8 cellular contexts compared by ENCODE assay signal in the genomic region with DNA sequence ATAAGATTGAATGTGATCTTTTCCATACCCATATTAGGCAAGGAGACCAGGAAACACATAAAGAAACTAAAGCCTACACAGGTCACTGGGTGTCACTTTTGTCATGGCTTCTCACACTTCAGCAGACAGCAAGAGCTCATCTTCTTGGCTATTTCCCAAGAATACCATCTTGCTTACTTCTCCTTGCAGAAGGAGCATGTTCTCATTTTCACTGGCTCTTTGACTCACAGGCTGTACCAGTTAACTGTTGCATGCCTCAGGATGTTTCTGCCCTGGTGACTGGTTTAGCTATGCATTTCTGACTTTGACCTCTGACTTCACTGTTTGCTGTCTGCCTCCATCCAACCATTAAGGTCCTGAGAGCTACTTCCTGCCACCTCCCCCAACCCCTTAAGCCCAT. TPM values are rescaled to one million over a fixed set of nuclear protein-coding genes. Genes with fewer than 3 reads are reported as not detected.
DNase-seq lines count a peak whose midpoint lies in the region; ATAC-seq, FAIRE-seq and TF ChIP-seq lines count a peak whose summit lies in the region.

No MANE protein-coding gene starts in this region.

- FAIRE-seq in GM19239 (lab: Jason Lieb, UNC) (no peak), GM12891 (lab: Jason Lieb, UNC) (no peak)

- H3K27ac Mint-ChIP-seq in stimulated activated naive B cell treated with anti-CD40 and anti-IgM and Interleukin-4, amounts not matched to agents 10 μg/mL and 1 μg/mL and 100 μg/mL, for 72 hours = peak overlapping the region; percentile 75

- H3K9me3 Mint-ChIP-seq in stimulated activated naive B cell treated with anti-CD40 and anti-IgM and Interleukin-4, amounts not matched to agents 10 μg/mL and 1 μg/mL and 100 μg/mL, for 72 hours = peaks cover 10 to 11% of the 10 kb centered on the region in 2 donors

- peaks cover 0 to 4% of the 10 kb centered on the region in 2 donors for H3K36me3 Mint-ChIP-seq in stimulated activated naive B cell treated with anti-CD40 and anti-IgM and Interleukin-4, amounts not matched to agents 10 μg/mL and 1 μg/mL and 100 μg/mL, for 72 hours

- H3K9me3 ChIP-seq in heart left ventricle (peaks cover 0 to 7% (median 0%) of the 10 kb centered on the region in 12 donors), SJCRH30 (replicated peaks) (no peaks in the 10 kb centered on the region; the same call in 1 of the 2 replicates)

- DNase-seq in RPMI8226 (peak; percentile 93), heart left ventricle (no peak), GM19239 (ENCODE audit: insufficient read length, low spot score) (no peak), GM12891 (ENCODE audit: insufficient read length, low spot score) (no peak), SJCRH30 (no peak)
- DNase-seq in stimulated activated naive B cell treated with anti-CD40 and anti-IgM and Interleukin-4, amounts not matched to agents 10 μg/mL and 1 μg/mL and 100 μg/mL, for 72 hours = peak; percentile 64

- no peak overlapping the region for H3K4me3 ChIP-seq in heart left ventricle
- H3K4me3 ChIP-seq in SJCRH30 = no peak overlapping the region

- TF ChIP-seq POLR2A in heart left ventricle (IDR thresholded peaks at IDR 0.05) (no peak), GM12891 (IDR thresholded peaks at IDR 0.05; ENCODE audit: low read depth, low read length) (no peak)

- no peaks in the 10 kb centered on the region for H3K36me3 ChIP-seq in heart left ventricle
- H3K36me3 ChIP-seq in SJCRH30 = no peaks in the 10 kb centered on the region

- no peaks in the 10 kb centered on the region for H3K27me3 ChIP-seq in heart left ventricle
- H3K27me3 ChIP-seq in SJCRH30 = no peaks in the 10 kb centered on the region

- no peak for TF ChIP-seq CTCF in heart left ventricle (IDR thresholded peaks at IDR 0.05)

- H3K4me3 Mint-ChIP-seq in stimulated activated naive B cell treated with anti-CD40 and anti-IgM and Interleukin-4, amounts not matched to agents 10 μg/mL and 1 μg/mL and 100 μg/mL, for 72 hours = peak overlapping the region in 1 of 2 donors; percentile 10

- ATAC-seq in GM19025 (IDR thresholded peaks at IDR 0.05; ENCODE audit: low read depth, unreplicated experiment) = peak; percentile 62
- peak; percentile 85 for ATAC-seq in HG03066 (IDR thresholded peaks at IDR 0.05; ENCODE audit: low read depth, unreplicated experiment)
- peak in 3 of 4 donors; percentile 39 to 76 (median 47) for ATAC-seq in heart left ventricle
- peak; percentile 98 for ATAC-seq in stimulated activated naive B cell treated with anti-CD40 and anti-IgM and Interleukin-4, amounts not matched to agents 10 μg/mL and 1 μg/mL and 100 μg/mL, for 72 hours (replicated peaks)

- peaks cover 29 to 54% of the 10 kb centered on the region in 2 donors for H3K4me1 Mint-ChIP-seq in stimulated activated naive B cell treated with anti-CD40 and anti-IgM and Interleukin-4, amounts not matched to agents 10 μg/mL and 1 μg/mL and 100 μg/mL, for 72 hours

- intact Hi-C loops in heart left ventricle (cut with DNase I) = no loop called here

- no peaks in the 10 kb centered on the region for H3K27me3 Mint-ChIP-seq in stimulated activated naive B cell treated with anti-CD40 and anti-IgM and Interleukin-4, amounts not matched to agents 10 μg/mL and 1 μg/mL and 100 μg/mL, for 72 hours

- H3K27ac ChIP-seq in heart left ventricle (peak overlapping the region in 4 of 12 donors; percentile 10 to 91 (median 42)), SJCRH30 (no peak overlapping the region)

- H3K4me1 ChIP-seq in heart left ventricle = peaks cover 0 to 53% (median 21%) of the 10 kb centered on the region in 12 donors
- peaks cover 21% of the 10 kb centered on the region for H3K4me1 ChIP-seq in SJCRH30

TF ChIP-seq in GM12891, 5 proteins besides CTCF, POLR2A, EP300 and RAD21:
- TF ChIP-seq POU2F2 (IDR thresholded peaks at IDR 0.05; ENCODE audit: low read depth, low read length) (no peak), PAX5 (IDR thresholded peaks at IDR 0.05; ENCODE audit: insufficient read depth, low read length, severe bottlenecking) (no peak), TAF1 (IDR thresholded peaks at IDR 0.05; ENCODE audit: low read depth, low read length) (no peak), SPI1 (IDR thresholded peaks at IDR 0.05; ENCODE audit: low read depth, low read length) (no peak), POLR2AphosphoS5 (IDR thresholded peaks at IDR 0.05; ENCODE audit: low read depth, low read length) (no peak)

RNA-seq across cellular contexts. Expression of a gene that starts 40.3 kb away (rescaled TPM):
- total RNA-seq in heart left ventricle = 10 to 100 TPM in 4 of 9 donors, 1 to 10 TPM in 5; 6.5 to 18.5 (median 7.8) TPM
- polyA plus RNA-seq in heart left ventricle = 1 to 10 TPM; 2.7 to 3.6 TPM
- polyA plus RNA-seq in GM12891 (2012; ENCODE audit: low read depth, missing spikeins) = 0.19 TPM
- total RNA-seq in SJCRH30 (2014; rRNA removed; shearing (Covaris generic)) = 14.3 and 18.6 TPM in 2 replicates

Comparison
In these comparisons a context has a peak if more than half of its experiments do, and no peak if none do; other contexts are left out.
1. ATAC-seq: peak in every context shown above with its lines; median percentile 98 in stimulated activated naive B cell treated with anti-CD40 and anti-IgM and Interleukin-4, amounts not matched to agents 10 μg/mL and 1 μg/mL and 100 μg/mL, for 72 hours; 85 in HG03066; 62 in GM19025; 47 in heart left ventricle.
2. DNase-seq: peak in RPMI8226 (single experiment) and stimulated activated naive B cell treated with anti-CD40 and anti-IgM and Interleukin-4, amounts not matched to agents 10 μg/mL and 1 μg/mL and 100 μg/mL, for 72 hours (single experiment); none in heart left ventricle (0 of 5), GM19239 (single experiment), GM12891 (single experiment) and SJCRH30 (0 of 2).